ENCODE assay signal across 8 cellular contexts in the genomic region with DNA sequence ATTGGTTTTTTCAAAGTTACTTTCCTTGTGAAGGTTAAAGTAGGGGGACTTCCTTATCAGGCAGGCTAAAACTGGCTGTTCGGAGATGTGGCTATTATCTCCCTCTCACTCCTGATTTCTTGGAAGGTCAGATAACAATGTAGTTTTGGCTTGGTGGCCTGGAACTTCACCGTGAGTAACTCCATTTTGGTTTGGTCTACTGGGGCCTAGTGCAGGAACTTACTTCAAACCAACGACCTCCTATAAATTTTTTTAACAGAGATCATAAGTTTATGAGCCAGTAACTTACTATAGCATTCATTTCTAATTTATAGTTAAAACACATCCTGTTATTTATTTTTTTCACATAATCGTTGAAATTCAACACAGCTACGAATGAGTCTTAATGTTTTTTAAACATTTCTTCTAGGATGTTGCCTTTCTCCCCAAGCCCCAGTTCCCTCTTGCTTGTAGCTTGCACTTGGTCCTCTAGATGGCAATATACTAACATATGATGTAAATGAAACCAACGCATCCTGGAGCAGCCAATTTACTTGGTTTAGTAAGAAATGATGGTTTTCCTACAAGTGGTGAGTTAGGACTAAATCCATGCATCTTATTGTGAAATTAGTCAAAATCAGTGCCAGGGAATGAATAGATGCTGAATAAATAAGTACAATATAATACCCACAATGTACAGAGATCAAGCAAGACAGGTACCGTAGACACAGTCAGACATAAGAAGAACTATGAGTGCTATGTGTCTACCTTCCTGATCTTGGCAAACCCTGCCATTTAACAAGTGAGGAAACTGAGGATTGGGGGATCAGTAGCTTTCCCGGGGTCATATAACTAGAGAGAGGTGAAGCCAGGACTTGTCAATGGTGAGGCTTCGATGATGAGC. TPM values are rescaled to one million over a fixed set of nuclear protein-coding genes. Genes with fewer than 3 reads are reported as not detected.
DNase-seq lines count a peak whose midpoint lies in the region; ATAC-seq and TF ChIP-seq lines count a peak whose summit lies in the region.
"Not testable (repeated sequence)": the region's sequence is repeated elsewhere in the genome, so short reads cannot be mapped to it uniquely, and the experiment has no call there.

No MANE protein-coding gene starts in this region.

- H3K36me3 Mint-ChIP-seq in naive thymus-derived CD8-positive, alpha-beta T cell: not testable (repeated sequence)

- not testable (repeated sequence) for H3K27me3 Mint-ChIP-seq in naive thymus-derived CD8-positive, alpha-beta T cell; stimulated activated naive CD8-positive, alpha-beta T cell treated with anti-CD3 and anti-CD28 coated beads, Interleukin-15, amount 100 ng/mL, for 72 hours

- not testable (repeated sequence) for H3K4me3 ChIP-seq in astrocyte of the cerebellum (ENCODE audit: low read depth, low read length)

- not testable (repeated sequence) for H3K9me3 Mint-ChIP-seq in naive thymus-derived CD8-positive, alpha-beta T cell; stimulated activated naive CD8-positive, alpha-beta T cell treated with anti-CD3 and anti-CD28 coated beads, Interleukin-15, amount 100 ng/mL, for 72 hours

- H3K4me3 Mint-ChIP-seq in naive thymus-derived CD8-positive, alpha-beta T cell; stimulated activated naive CD8-positive, alpha-beta T cell treated with anti-CD3 and anti-CD28 coated beads, Interleukin-15, amount 100 ng/mL, for 72 hours: not testable (repeated sequence)

- not testable (repeated sequence) for H3K27ac Mint-ChIP-seq in naive thymus-derived CD8-positive, alpha-beta T cell; stimulated activated naive CD8-positive, alpha-beta T cell treated with anti-CD3 and anti-CD28 coated beads, Interleukin-15, amount 100 ng/mL, for 72 hours

- peak; percentile 73 for DNase-seq in DMS 273 (lab: John Stamatoyannopoulos, UW; ENCODE audit: unreplicated experiment)
- DNase-seq in HT-29 (ENCODE audit: low spot score): peak; percentile 58
- peak; percentile 69 for DNase-seq in NCI-H460 (ENCODE audit: extremely low read depth, low read depth)
- DNase-seq in T-helper 9 cell: peak; percentile 1
- DNase-seq in astrocyte of the cerebellum (ENCODE audit: low read depth): peak; percentile 68
- peak; percentile 68 for DNase-seq in globus pallidus (ENCODE audit: low spot score)
- DNase-seq in naive thymus-derived CD8-positive, alpha-beta T cell: peak in 9 of 10 donors; percentile 10 to 76 (median 56)
- peak; percentile 39 to 40 for DNase-seq in stimulated activated naive CD8-positive, alpha-beta T cell treated with anti-CD3 and anti-CD28 coated beads, Interleukin-15, amount 100 ng/mL, for 72 hours

- in situ Hi-C loops in astrocyte of the cerebellum (cut with HindIII; ENCODE audit: low sequenced_read_pairs): not testable (repeated sequence)

- peak; percentile 49 for TF ChIP-seq CTCF in astrocyte of the cerebellum (IDR thresholded peaks at IDR 0.05; ENCODE audit: low read depth, low read length, missing control alignments)

- ATAC-seq in naive thymus-derived CD8-positive, alpha-beta T cell: peak; percentile 80 to 89
- ATAC-seq in stimulated activated naive CD8-positive, alpha-beta T cell treated with anti-CD3 and anti-CD28 coated beads, Interleukin-15, amount 100 ng/mL, for 72 hours: peak; percentile 72

- POLR2A ChIA-PET in naive thymus-derived CD8-positive, alpha-beta T cell (lab: Charles Lee): not testable (repeated sequence)

- peaks cover 0 to 12% (median 7%) of the 10 kb centered on the region in 4 donors for H3K4me1 Mint-ChIP-seq in naive thymus-derived CD8-positive, alpha-beta T cell
- peaks cover 17% of the 10 kb centered on the region for H3K4me1 Mint-ChIP-seq in stimulated activated naive CD8-positive, alpha-beta T cell treated with anti-CD3 and anti-CD28 coated beads, Interleukin-15, amount 100 ng/mL, for 72 hours

RNA-seq across cellular contexts. Expression of a gene that starts 35.7 kb away (rescaled TPM):
- 15.9 and 30.9 TPM in 2 replicates for total RNA-seq in HT-29 (2014; rRNA removed; shearing (Covaris generic))
- total RNA-seq in NCI-H460 (2014; rRNA removed; shearing (Covaris generic)): 118 and 123 TPM in 2 replicates
- polyA plus RNA-seq in NCI-H460 (2014; cell fraction: nucleus; rRNA removed): 66.1 and 106 TPM in 2 replicates
- total RNA-seq in naive thymus-derived CD8-positive, alpha-beta T cell: 10 to 100 TPM; 35.8 to 39.5 TPM
- 10 to 100 TPM; 33.0 to 46.2 (median 41.3) TPM for polyA plus RNA-seq in naive thymus-derived CD8-positive, alpha-beta T cell

RNA-seq across cellular contexts. Expression of a gene that starts 41.2 kb away (rescaled TPM):
- 22.3 and 28.4 TPM in 2 replicates for total RNA-seq in HT-29 (2014; rRNA removed; shearing (Covaris generic))
- total RNA-seq in NCI-H460 (2014; rRNA removed; shearing (Covaris generic)): 76.5 and 78.8 TPM in 2 replicates
- polyA plus RNA-seq in NCI-H460 (2014; cell fraction: nucleus; rRNA removed): 51.3 and 105 TPM in 2 replicates
- 10 to 100 TPM; 52.2 to 53.1 TPM for total RNA-seq in naive thymus-derived CD8-positive, alpha-beta T cell
- polyA plus RNA-seq in naive thymus-derived CD8-positive, alpha-beta T cell: 10 to 100 TPM; 36.9 to 47.6 (median 46.9) TPM

Comparison
In these comparisons a context has a peak if more than half of its experiments do, and no peak if none do; other contexts are left out.
1. DNase-seq: peak in every context shown above with its lines; median percentile 73 in DMS 273; 69 in NCI-H460; 68 in astrocyte of the cerebellum; 68 in globus pallidus; 58 in HT-29; 56 in naive thymus-derived CD8-positive, alpha-beta T cell; 40 in stimulated activated naive CD8-positive, alpha-beta T cell treated with anti-CD3 and anti-CD28 coated beads, Interleukin-15, amount 100 ng/mL, for 72 hours; 1 in T-helper 9 cell.